ENCODE assay signal across 16 cellular contexts in the genomic region with DNA sequence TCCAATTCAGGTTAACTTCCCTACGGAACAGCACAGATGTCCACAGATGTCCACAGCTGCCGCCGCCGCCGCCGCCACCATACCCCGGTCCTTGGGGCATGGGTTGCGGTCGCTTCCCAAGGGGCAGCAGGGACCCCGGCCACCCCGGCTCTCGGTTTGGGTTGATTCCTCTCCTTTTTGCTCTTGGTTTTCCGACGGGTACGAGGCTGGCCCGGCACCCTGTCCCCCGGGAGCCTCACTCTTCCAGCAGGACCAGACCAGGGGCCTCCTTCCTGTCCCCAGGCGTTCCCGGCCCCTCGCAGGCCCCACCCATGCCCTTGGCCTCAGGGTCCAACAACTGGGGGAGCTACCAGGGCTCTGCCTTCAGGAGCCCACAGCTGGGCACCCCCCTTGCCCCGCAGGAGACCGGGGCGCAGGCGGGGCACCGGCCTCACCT. TPM values are rescaled to one million over a fixed set of nuclear protein-coding genes. Genes with fewer than 3 reads are reported as not detected.
DNase-seq lines count a peak whose midpoint lies in the region; ATAC-seq, FAIRE-seq and TF ChIP-seq lines count a peak whose summit lies in the region.
"Had no signal": no experiment of that assay in that cellular context is flagged by ENCODE, and none has a peak within 500 bp of the region (broad histone marks: within the 10 kb centered on the region; RNA-seq: fewer than 3 reads in every experiment).

No MANE protein-coding gene starts in this region.

- H3K27ac ChIP-seq in SK-N-MC: peak overlapping the region; percentile 42; the same call in 1 of the 2 replicates
- no peak overlapping the region for H3K27ac ChIP-seq in H1 (ENCODE audit: low read depth, low read length)
- peak overlapping the region; percentile 42 for H3K27ac ChIP-seq in muscle layer of colon (ENCODE audit: low read depth, low read length)
- peak overlapping the region; percentile 50 to 54 for H3K27ac ChIP-seq in testis
- no peak overlapping the region for H3K27ac ChIP-seq in coronary artery
- H3K27ac ChIP-seq: BLaER1 had no signal

- POLR2A ChIA-PET in H1 (lab: Charles Lee; ENCODE audit: partially characterized antibody): interaction anchor here (0.9 to 1.2 kb wide), 2 partner anchors 11 to 15 kb away, joined by 3 read pairs; no protein-coding TSS in a partner anchor

- no peaks in the 10 kb centered on the region for H3K4me1 ChIP-seq in H1 (replicated peaks in 1 of 4; ENCODE audit: control insufficient read depth in 3 of 4, insufficient read depth in 4 of 4, low read length in 3 of 4)
- no peaks in the 10 kb centered on the region for H3K4me1 ChIP-seq in muscle layer of colon (ENCODE audit: insufficient read depth, low read length)
- peaks cover 13% of the 10 kb centered on the region for H3K4me1 ChIP-seq in testis
- H3K4me1 ChIP-seq: BLaER1 had no signal

- TF ChIP-seq CTCF in H1 (IDR thresholded peaks at IDR 0.05; ENCODE audit: control extremely low read depth in 1 of 3, insufficient read depth in 1 of 3, low read depth in 1 of 3, low read length in 3 of 3): no peak
- no peak for TF ChIP-seq CTCF in testis (IDR thresholded peaks at IDR 0.05)
- TF ChIP-seq CTCF in coronary artery (IDR thresholded peaks at IDR 0.05): no peak

- no peaks in the 10 kb centered on the region for H3K79me1 ChIP-seq in H1 (ENCODE audit: low read depth, low read length)

- no peak overlapping the region for H3K4ac ChIP-seq in H1 (replicated peaks; ENCODE audit: insufficient read length, low read depth, low read length)

- no peak overlapping the region for H3K4me2 ChIP-seq in H1 (ENCODE audit: insufficient read depth in 1 of 2, low read depth in 2 of 2, low read length in 2 of 2)
- H3K4me2 ChIP-seq: BLaER1 had no signal

- CTCF ChIA-PET in H1 (lab: Charles Lee; ENCODE audit: partially characterized antibody): no interaction called here

- H3K27me3 ChIP-seq in H1 (replicated peaks in 1 of 4; ENCODE audit: control insufficient read depth in 3 of 4, extremely low read depth in 1 of 4, insufficient read depth in 3 of 4, low read length in 3 of 4) (no peaks in the 10 kb centered on the region), muscle layer of colon (ENCODE audit: control insufficient read depth in 1 of 2, insufficient read depth in 2 of 2, low read length in 2 of 2) (no peaks in the 10 kb centered on the region), testis (no peaks in the 10 kb centered on the region)
- H3K27me3 ChIP-seq: BLaER1 had no signal

- no peak overlapping the region for H3K23ac ChIP-seq in H1 (ENCODE audit: insufficient read length)

- H3K4me3 ChIP-seq in SK-N-MC (no peak overlapping the region), H1 (ENCODE audit: extremely low read depth in 1 of 4, insufficient read depth in 2 of 4, low read depth in 3 of 4, low read length in 4 of 4) (no peak overlapping the region), muscle layer of colon (ENCODE audit: low read depth in 1 of 2, low read length in 2 of 2) (no peak overlapping the region), testis (no peak overlapping the region), coronary artery (no peak overlapping the region)
- H3K4me3 ChIP-seq: BLaER1 had no signal

- TF ChIP-seq POLR2A in H1 (IDR thresholded peaks at IDR 0.05; ENCODE audit: control extremely low read depth in 1 of 2, low read depth in 2 of 2, low read length in 2 of 2) (no peak), testis (IDR thresholded peaks at IDR 0.05) (no peak)

- TF ChIP-seq EP300 in H1 (IDR thresholded peaks at IDR 0.05; ENCODE audit: borderline replicate concordance in 1 of 2, low read depth in 2 of 2, low read length in 2 of 2): no peak

- 85% methylated on average over 17 of the region's 25 CpGs; no CpG with 5 or more reads in 1 of the 2 experiments for WGBS in H1 (ENCODE audit: extremely low coverage in 1 of 2, insufficient coverage in 1 of 2, insufficient read length in 1 of 2, insufficient replicate concordance in 2 of 2, low coverage in 1 of 2, low lambda C conversion rate in 2 of 2, missing lambda C conversion rate in 1 of 2), 2 experiments
- 71 to 86% methylated on average over 16 to 25 of the region's 25 CpGs for WGBS in testis, 2 donors

- no peak overlapping the region for H2BK20ac ChIP-seq in H1 (ENCODE audit: low read length)

- H2BK120ac ChIP-seq in H1 (replicated peaks; ENCODE audit: low read depth, low read length): no peak overlapping the region

- peak overlapping the region; percentile 35; the same call in 1 of the 2 replicates for H4K8ac ChIP-seq in H1 (ENCODE audit: extremely low read depth, insufficient read depth, low read length)

- H3K14ac ChIP-seq in H1 (ENCODE audit: insufficient read length): no peak overlapping the region

- H2BK12ac ChIP-seq in H1 (ENCODE audit: low read depth, low read length): no peak overlapping the region

- DNase-seq in SK-N-MC (ENCODE audit: low read depth, low spot score) (no peak), H1 (ENCODE audit: low read depth in 1 of 2, low spot score in 2 of 2) (no peak), testis (no peak), coronary artery (ENCODE audit: low spot score) (no peak), NCI-H748 (lab: John Stamatoyannopoulos, UW; ENCODE audit: unreplicated experiment) (no peak)
- DNase-seq: CD8-positive, alpha-beta memory T cell; DMS 273 treated with DMSO at 0.1 percent for 48 hours; H9; IMR-90; NCI-H1417 treated with DMSO at 0.1 percent for 48 hours; NCI-H2029 treated with DMSO at 0.1 percent for 48 hours; NCI-H510A treated with DMSO at 0.1 percent for 48 hours had no signal

- H3K9ac ChIP-seq in SK-N-MC (ENCODE audit: insufficient read length) (no peak overlapping the region), H1 (replicated peaks in 1 of 4; ENCODE audit: extremely low read depth in 1 of 4, low read depth in 3 of 4, low read length in 3 of 4) (no peak overlapping the region), muscle layer of colon (ENCODE audit: low read length) (no peak overlapping the region)
- H3K9ac ChIP-seq: BLaER1 had no signal

- no peak overlapping the region for H2BK5ac ChIP-seq in H1 (ENCODE audit: low read depth, low read length)

- peaks cover 21% of the 10 kb centered on the region; the same call in 1 of the 2 replicates for H3K36me3 ChIP-seq in SK-N-MC (ENCODE audit: insufficient read depth, low read length)
- H3K36me3 ChIP-seq in H1 (ENCODE audit: control insufficient read depth in 2 of 4, insufficient read depth in 4 of 4, low read length in 3 of 4): peaks cover 0 to 31% (median 21%) of the 10 kb centered on the region in 4 experiments; a peak in 6 of 8 replicates
- H3K36me3 ChIP-seq in muscle layer of colon (ENCODE audit: insufficient read depth, low read length): peaks cover 32% of the 10 kb centered on the region
- no peaks in the 10 kb centered on the region for H3K36me3 ChIP-seq in testis (ENCODE audit: low read depth, missing control alignments)

- no peak for ATAC-seq in GM21723 (IDR thresholded peaks at IDR 0.05; ENCODE audit: unreplicated experiment)

- intact Hi-C loops in testis (cut with DNase I; ENCODE audit: low total_unique reads): no loop called here

- H3K79me2 ChIP-seq in H1 (ENCODE audit: control insufficient read depth in 1 of 2, insufficient read depth in 2 of 2, low read length in 2 of 2): no peaks in the 10 kb centered on the region

- no peak overlapping the region for H2AK5ac ChIP-seq in H1 (ENCODE audit: low read depth, low read length)

- no peak overlapping the region for H4K5ac ChIP-seq in H1 (ENCODE audit: insufficient read length, low read depth, low read length)

- TF ChIP-seq RAD21 in H1 (IDR thresholded peaks at IDR 0.05 in 1 of 2, conservative IDR thresholded peaks at IDR 0.05 in 1 of 2; ENCODE audit: low read depth in 2 of 2, low read length in 2 of 2): no peak

- H2AFZ ChIP-seq in H1 (ENCODE audit: low read length): no peak overlapping the region

- peaks cover 2 to 24% of the 10 kb centered on the region in 2 experiments for H4K20me1 ChIP-seq in H1 (replicated peaks in 1 of 2; ENCODE audit: control insufficient read depth in 1 of 2, insufficient read depth in 2 of 2, low read length in 2 of 2)

- H3K18ac ChIP-seq in H1 (ENCODE audit: extremely low read depth, low read length): no peak overlapping the region

- FAIRE-seq in H1 (lab: Jason Lieb, UNC): no peak
- FAIRE-seq: RCC 7860 had no signal

- H3K23me2 ChIP-seq in H1 (ENCODE audit: low read depth, low read length): peaks cover 9% of the 10 kb centered on the region; the same call in 1 of the 2 replicates

- H4K91ac ChIP-seq in H1 (replicated peaks; ENCODE audit: insufficient read length, low read length): no peak overlapping the region

- H3K9me3 ChIP-seq in SK-N-MC (ENCODE audit: low read depth, low read length): no peaks in the 10 kb centered on the region
- H3K9me3 ChIP-seq in H1 (ENCODE audit: insufficient read depth in 2 of 2, low read depth in 1 of 2, low read length in 1 of 2): peaks cover 3 to 5% of the 10 kb centered on the region in 2 experiments; a peak in 1 of 4 replicates
- H3K9me3 ChIP-seq in muscle layer of colon (ENCODE audit: low read length): no peaks in the 10 kb centered on the region
- H3K9me3 ChIP-seq in testis: no peaks in the 10 kb centered on the region

- H3K56ac ChIP-seq in H1 (replicated peaks; ENCODE audit: insufficient read length, low read depth, low read length): no peak overlapping the region

- H2BK15ac ChIP-seq in H1 (ENCODE audit: low read length): no peak overlapping the region

RNA-seq across cellular contexts. Expression of a gene that starts 28.0 kb away (rescaled TPM):
- 16.6 and 17.8 TPM in 2 replicates for total RNA-seq in H1 (2021; fragmentation: NEBNext Ultra II Directional; extraction: Animal tissue kit (Norgen Biotek cat#: 25700))
- polyA plus RNA-seq in H1 (2011; rRNA removed) (5.6 and 9.1 TPM in 2 replicates), testis (ENCODE audit: insufficient read depth, low read depth, low replicate concordance) (7.5 TPM)
- 5.6 TPM for polyA plus RNA-seq in H1 (2011; cell fraction: cytosol; rRNA removed)
- polyA plus RNA-seq in H1 (2011; cell fraction: nucleus; rRNA removed): 19.7 TPM
- 5.4 to 9.5 TPM (median 8.5 TPM) in 4 replicates for polyA plus RNA-seq in H1 (2012, experiment 1 of 2)
- 4.5 TPM for polyA plus RNA-seq in H1 (2012, experiment 2 of 2)
- polyA plus RNA-seq in H1 (2013, experiment 1 of 2): 17.9 TPM
- polyA plus RNA-seq in H1 (2013, experiment 2 of 2): 15.8 TPM
- polyA minus RNA-seq in H1 (2011; rRNA and poly(A)+ RNA removed): 3.1 and 3.5 TPM in 2 replicates
- polyA minus RNA-seq in H1 (2011; cell fraction: cytosol; rRNA and poly(A)+ RNA removed): 9.5 TPM
- polyA minus RNA-seq in H1 (2011; cell fraction: nucleus; rRNA and poly(A)+ RNA removed): 14.4 TPM
- 10 to 100 TPM; 42.2 to 49.4 TPM for total RNA-seq in testis

RNA-seq across cellular contexts. Expression of a gene that starts 31.1 kb away (rescaled TPM):
- 41.4 and 51.4 TPM in 2 replicates for total RNA-seq in H1 (2021; fragmentation: NEBNext Ultra II Directional; extraction: Animal tissue kit (Norgen Biotek cat#: 25700))
- polyA plus RNA-seq in H1 (2011; rRNA removed) (30.2 and 50.9 TPM in 2 replicates), testis (ENCODE audit: insufficient read depth, low read depth, low replicate concordance) (142 TPM)
- polyA plus RNA-seq in H1 (2011; cell fraction: cytosol; rRNA removed): 20.8 TPM
- polyA plus RNA-seq in H1 (2011; cell fraction: nucleus; rRNA removed): 63.1 TPM
- polyA plus RNA-seq in H1 (2012, experiment 1 of 2): 38.4 to 43.8 TPM (median 41.8 TPM) in 4 replicates
- 41.0 TPM for polyA plus RNA-seq in H1 (2012, experiment 2 of 2)
- polyA plus RNA-seq in H1 (2013, experiment 1 of 2): 50.9 TPM
- polyA plus RNA-seq in H1 (2013, experiment 2 of 2): 51.6 TPM
- polyA minus RNA-seq in H1 (2011; rRNA and poly(A)+ RNA removed): 15.1 and 22.0 TPM in 2 replicates
- polyA minus RNA-seq in H1 (2011; cell fraction: cytosol; rRNA and poly(A)+ RNA removed): 18.9 TPM
- polyA minus RNA-seq in H1 (2011; cell fraction: nucleus; rRNA and poly(A)+ RNA removed): 25.7 TPM
- total RNA-seq in testis: 10 to 100 TPM; 89.1 to 94.5 TPM

RNA-seq across cellular contexts. Expression of a gene that starts 53.4 kb away (rescaled TPM):
- 3,380 and 3,443 TPM in 2 replicates for total RNA-seq in H1 (2021; fragmentation: NEBNext Ultra II Directional; extraction: Animal tissue kit (Norgen Biotek cat#: 25700))
- polyA plus RNA-seq in H1 (2011; rRNA removed) (1,554 and 2,482 TPM in 2 replicates), testis (ENCODE audit: insufficient read depth, low read depth, low replicate concordance) (1,429 TPM)
- polyA plus RNA-seq in H1 (2011; cell fraction: cytosol; rRNA removed): 2,432 TPM
- 2,476 TPM for polyA plus RNA-seq in H1 (2011; cell fraction: nucleus; rRNA removed)
- 3,535 to 4,309 TPM (median 3,652 TPM) in 4 replicates for polyA plus RNA-seq in H1 (2012, experiment 1 of 2)
- 3,970 TPM for polyA plus RNA-seq in H1 (2012, experiment 2 of 2)
- 1,821 TPM for polyA plus RNA-seq in H1 (2013, experiment 1 of 2)
- polyA plus RNA-seq in H1 (2013, experiment 2 of 2): 1,896 TPM
- 1,497 and 1,567 TPM in 2 replicates for polyA minus RNA-seq in H1 (2011; rRNA and poly(A)+ RNA removed)
- 2,226 TPM for polyA minus RNA-seq in H1 (2011; cell fraction: cytosol; rRNA and poly(A)+ RNA removed)
- 1,168 TPM for polyA minus RNA-seq in H1 (2011; cell fraction: nucleus; rRNA and poly(A)+ RNA removed)
- 1,000 to 10,000 TPM in 1 of 2 donors, 100 to 1,000 TPM in 1; 909 to 1,599 TPM for total RNA-seq in testis

Comparison
In these comparisons a context has a peak if more than half of its experiments do, and no peak if none do; other contexts are left out.
1. H3K27ac ChIP-seq: peak in SK-N-MC (single experiment), muscle layer of colon (single experiment) and testis (2 of 2); none in H1 (single experiment) and coronary artery (0 of 2).